Comparison of ENCODE assay signal across 1 cellular context in the genomic region with DNA sequence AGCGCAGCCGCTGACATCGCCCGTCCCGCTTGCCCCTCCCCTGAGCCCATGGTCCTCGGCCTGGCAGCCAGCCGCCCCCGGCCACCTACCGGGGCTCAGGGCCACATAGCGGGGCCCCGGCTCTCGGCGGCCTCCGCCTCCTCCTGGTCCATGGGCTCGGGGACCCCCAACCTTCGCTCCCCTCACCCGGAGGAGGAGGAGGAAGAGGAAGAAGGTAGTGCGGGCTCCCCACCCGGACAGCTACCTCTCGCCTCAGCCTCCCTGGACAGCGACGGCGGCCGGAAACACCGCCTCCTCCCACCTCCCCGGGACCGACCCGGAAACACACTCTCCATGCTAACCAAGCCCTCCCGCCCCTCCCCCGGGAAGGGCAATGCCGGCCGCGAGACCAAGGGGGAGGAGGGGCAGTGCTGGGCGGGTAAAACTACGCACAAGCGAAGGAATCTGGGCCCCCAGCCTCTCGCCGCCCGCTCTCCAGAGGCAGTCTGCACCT.
A peak's percentile ranks its signal among the peaks of the same experiment; 100 is the strongest.
TF ChIP-seq lines count a peak whose summit lies in the region.

TSS of gene KIAA0319L (minus strand) at position 286 of the 493 bp plus-strand sequence. CDS start 2,912 bp downstream, outside the sequence.

TF ChIP-seq in HepG2, 621 proteins besides CTCF, POLR2A, EP300 and RAD21 (continued from another document):
- TF ChIP-seq, protein P1, sequence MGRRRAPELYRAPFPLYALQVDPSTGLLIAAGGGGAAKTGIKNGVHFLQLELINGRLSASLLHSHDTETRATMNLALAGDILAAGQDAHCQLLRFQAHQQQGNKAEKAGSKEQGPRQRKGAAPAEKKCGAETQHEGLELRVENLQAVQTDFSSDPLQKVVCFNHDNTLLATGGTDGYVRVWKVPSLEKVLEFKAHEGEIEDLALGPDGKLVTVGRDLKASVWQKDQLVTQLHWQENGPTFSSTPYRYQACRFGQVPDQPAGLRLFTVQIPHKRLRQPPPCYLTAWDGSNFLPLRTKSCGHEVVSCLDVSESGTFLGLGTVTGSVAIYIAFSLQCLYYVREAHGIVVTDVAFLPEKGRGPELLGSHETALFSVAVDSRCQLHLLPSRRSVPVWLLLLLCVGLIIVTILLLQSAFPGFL (CRISPR knock-in tag; IDR thresholded peaks at IDR 0.05) = no peak
- TF ChIP-seq ATAD3A (CRISPR knock-in tag; IDR thresholded peaks at IDR 0.05) = no peak
- TF ChIP-seq ERF (CRISPR knock-in tag; IDR thresholded peaks at IDR 0.05) = peak; percentile 60; the same call in 1 of the 2 replicates
- no peak for TF ChIP-seq ADNP (CRISPR knock-in tag; IDR thresholded peaks at IDR 0.05)
- no peak for TF ChIP-seq ZNF124 (CRISPR knock-in tag; IDR thresholded peaks at IDR 0.05)
- TF ChIP-seq PRMT3 (CRISPR knock-in tag; IDR thresholded peaks at IDR 0.05; ENCODE audit: borderline replicate concordance, low read depth) = no peak
- TF ChIP-seq BCL6 (CRISPR knock-in tag; IDR thresholded peaks at IDR 0.05) = no peak
- no peak for TF ChIP-seq CEBPB (IDR thresholded peaks at IDR 0.05; ENCODE audit: borderline replicate concordance, low read depth, low read length)
- no peak for TF ChIP-seq ZSCAN20 (CRISPR knock-in tag; IDR thresholded peaks at IDR 0.05; ENCODE audit: borderline replicate concordance)
- TF ChIP-seq BRCA1 (CRISPR knock-in tag; IDR thresholded peaks at IDR 0.05) = no peak
- no peak for TF ChIP-seq FOXO1 (CRISPR knock-in tag; IDR thresholded peaks at IDR 0.05)
